10 cellular contexts compared by ENCODE assay signal in genomic region chr6:90098025-90098474, GRCh38.
DNase-seq lines count a peak whose midpoint lies in the region; ATAC-seq, FAIRE-seq and TF ChIP-seq lines count a peak whose summit lies in the region.
"Had no signal": no experiment of that assay in that cellular context is flagged by ENCODE, and none has a peak within 500 bp of the region (broad histone marks: within the 10 kb centered on the region; RNA-seq: fewer than 3 reads in every experiment).

No MANE protein-coding gene starts in this region.

- H3K4me1 ChIP-seq in Peyer's patch (peaks cover 0 to 2% (median 0%) of the 10 kb centered on the region in 4 donors), pancreas (no peaks in the 10 kb centered on the region)

- ATAC-seq in pancreas (peak; percentile 43 to 81 (median 74)), GM21515 (IDR thresholded peaks at IDR 0.05; ENCODE audit: unreplicated experiment) (no peak)
- ATAC-seq: left colon had no signal

- in situ Hi-C loops in G401 (cut with HindIII; ENCODE audit: low sequenced_read_pairs) = no loop called here
- in situ Hi-C loops in ACHN (cut with HindIII; ENCODE audit: low pct_ligation_motif_present, low pct_unique_long_range_greater_than_20kb, low sequenced_read_pairs) = no loop called here

- peak in 1 of 6 experiments; percentile 5 for TF ChIP-seq CTCF in Peyer's patch (IDR thresholded peaks at IDR 0.05)
- peak; percentile 70 for TF ChIP-seq CTCF in fibroblast of mammary gland (conservative IDR thresholded peaks at IDR 0.05; ENCODE audit: control insufficient read depth, insufficient read depth, low read depth, low read length)
- TF ChIP-seq CTCF in pancreas (IDR thresholded peaks at IDR 0.05) = no peak
- TF ChIP-seq CTCF in glutamatergic neuron (IDR thresholded peaks at IDR 0.05; ENCODE audit: partially characterized antibody, unreplicated experiment) = no peak

- H3K9me3 Mint-ChIP-seq in glutamatergic neuron (ENCODE audit: unreplicated experiment) = peaks cover 5% of the 10 kb centered on the region

- DNase-seq in G401 (ENCODE audit: low spot score) (peak; percentile 37), Peyer's patch (peak in 2 of 3 donors; percentile 31 to 63), fibroblast of mammary gland (ENCODE audit: low read depth) (peak; percentile 93), pancreas (peak in 2 of 6 donors; percentile 5 to 27), ACHN (no peak), glutamatergic neuron (no peak), mesenteric fat pad (ENCODE audit: low spot score) (no peak)

- peak; percentile 45 for FAIRE-seq in pancreas (lab: Jason Lieb, UNC)

- H3K27me3 ChIP-seq in Peyer's patch (no peaks in the 10 kb centered on the region), pancreas (no peaks in the 10 kb centered on the region)

- H3K4me3 Mint-ChIP-seq in glutamatergic neuron (ENCODE audit: unreplicated experiment) = no peak overlapping the region

- WGBS in pancreas, 2 donors = 47 to 51% methylated on average over 3 of the region's 3 CpGs

- peaks cover 3% of the 10 kb centered on the region for H3K27me3 Mint-ChIP-seq in glutamatergic neuron (ENCODE audit: unreplicated experiment)

- intact Hi-C loops in pancreas (cut with DNase I) = no loop called here

- H3K36me3 Mint-ChIP-seq in glutamatergic neuron (ENCODE audit: unreplicated experiment) = peaks cover 8% of the 10 kb centered on the region

- no peaks in the 10 kb centered on the region for H3K36me3 ChIP-seq in Peyer's patch
- H3K36me3 ChIP-seq in pancreas = no peaks in the 10 kb centered on the region

- H3K9me3 ChIP-seq in Peyer's patch = no peaks in the 10 kb centered on the region
- no peaks in the 10 kb centered on the region for H3K9me3 ChIP-seq in pancreas

- TF ChIP-seq POLR2A in Peyer's patch (IDR thresholded peaks at IDR 0.05) = no peak

- H3K27ac Mint-ChIP-seq in glutamatergic neuron (ENCODE audit: unreplicated experiment) = no peak overlapping the region

- H3K4me1 Mint-ChIP-seq in glutamatergic neuron (ENCODE audit: low read depth, unreplicated experiment) = peaks cover 4% of the 10 kb centered on the region

- H3K27ac ChIP-seq in Peyer's patch (peak overlapping the region in 3 of 4 donors; percentile 38 to 62 (median 45)), pancreas (peak overlapping the region in 1 of 4 donors; percentile 46)
- H3K27ac ChIP-seq: KMS-11 had no signal

- H3K4me3 ChIP-seq in Peyer's patch (no peak overlapping the region), fibroblast of mammary gland (ENCODE audit: control insufficient read depth, low read depth, low read length) (no peak overlapping the region), pancreas (no peak overlapping the region)

Comparison
In these comparisons a context has a peak if more than half of its experiments do, and no peak if none do; other contexts are left out.
1. DNase-seq: peak in G401 (single experiment), Peyer's patch (2 of 3) and fibroblast of mammary gland (single experiment); none in ACHN (single experiment), glutamatergic neuron (single experiment) and mesenteric fat pad (single experiment).